In the genomic region with DNA sequence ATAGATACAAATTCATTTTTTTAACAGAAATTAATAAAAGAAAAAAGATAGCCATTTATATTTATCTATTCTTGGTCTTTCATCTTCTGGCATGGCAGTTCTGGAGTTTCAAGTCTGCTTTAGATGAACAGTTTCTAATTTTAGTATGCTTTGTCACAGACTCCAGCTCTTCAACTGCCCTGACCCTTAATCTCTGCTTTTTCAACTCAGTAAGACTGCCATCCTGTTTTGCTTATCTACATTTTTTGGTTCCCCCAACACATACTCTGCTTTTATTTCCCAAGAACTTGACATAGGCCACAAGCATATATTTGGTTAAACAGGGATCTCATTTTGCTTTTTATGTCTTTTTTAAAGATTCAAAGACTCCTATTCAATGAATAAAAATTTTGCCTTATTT, we compare ENCODE assay signal across 17 cellular contexts.
"Had no signal": no experiment of that assay in that cellular context is flagged by ENCODE, and none has a peak within 500 bp of the region (broad histone marks: within the 10 kb centered on the region; RNA-seq: fewer than 3 reads in every experiment).

No MANE protein-coding gene starts in this region.

- H3K27ac ChIP-seq: hepatocyte, left ventricle myocardium inferior, prostate gland had no signal

- ATAC-seq: esophagus mucosa; right cardiac atrium; stimulated activated naive CD8-positive, alpha-beta T cell treated with anti-CD3 and anti-CD28 coated beads, Interleukin-15, Interleukin-2, amounts not matched to agents 100 U/mL and 50 U/mL, for 24 hours had no signal

- H3K9me3 ChIP-seq: left ventricle myocardium inferior, prostate gland had no signal

- H3K4me3 ChIP-seq: hepatocyte, left ventricle myocardium inferior, prostate gland had no signal

- H3K4me3 Mint-ChIP-seq: activated CD4-positive, alpha-beta T cell treated with anti-CD3 and anti-CD28 coated beads, Interleukin-2, amount 10 ng/mL, durations not matched to agents 7 days and 5 days; activated naive CD8-positive, alpha-beta T cell treated with anti-CD3 and anti-CD28 coated beads, Interleukin-2, amount 10 ng/mL, durations not matched to agents 7 days and 5 days; activated T-helper 1 cell treated with anti-CD3 and anti-CD28 coated beads, Interleukin-12 subunit alpha, Interleukin-12 subunit beta, Interleukin-2, Interleukin-4 antibody, amounts not matched to agents 30 ng/mL and 10 ng/mL and 1 ng/mL, durations not matched to agents 14 hours and 24 hours and 36 hours; memory B cell; nephron progenitor cell; T-helper 1 cell treated with Interleukin-12 subunit alpha and Interleukin-12 subunit beta and Interleukin-4 antibody, amounts not matched to agents 30 μg/mL and 1 μg/mL, for 36 hours had no signal

- H3K27me3 ChIP-seq: hepatocyte had no signal

- DNase-seq: activated CD4-positive, alpha-beta T cell treated with anti-CD3 and anti-CD28 coated beads, Interleukin-2, amount 10 ng/mL, durations not matched to agents 7 days and 5 days; activated CD8-positive, alpha-beta memory T cell treated with anti-CD3 and anti-CD28 coated beads for 24 hours; activated naive CD4-positive, alpha-beta T cell; activated naive CD8-positive, alpha-beta T cell treated with anti-CD3 and anti-CD28 coated beads, Interleukin-2, amount 10 ng/mL, durations not matched to agents 7 days and 5 days; aorta; left ventricle myocardium inferior; nephron progenitor cell; right cardiac atrium; small intestine; stimulated activated naive CD8-positive, alpha-beta T cell treated with anti-CD3 and anti-CD28 coated beads, Interleukin-15, Interleukin-2, amounts not matched to agents 100 U/mL and 50 U/mL, for 24 hours; trophoblast cell had no signal

- H3K36me3 Mint-ChIP-seq: activated naive CD8-positive, alpha-beta T cell treated with anti-CD3 and anti-CD28 coated beads, Interleukin-2, amount 10 ng/mL, durations not matched to agents 7 days and 5 days; memory B cell had no signal

- H3K4me2 ChIP-seq: hepatocyte had no signal

- H2AFZ ChIP-seq: hepatocyte had no signal

- H3K9me3 Mint-ChIP-seq: activated CD4-positive, alpha-beta T cell treated with anti-CD3 and anti-CD28 coated beads, Interleukin-2, amount 10 ng/mL, durations not matched to agents 7 days and 5 days; activated T-helper 1 cell treated with anti-CD3 and anti-CD28 coated beads, Interleukin-12 subunit alpha, Interleukin-12 subunit beta, Interleukin-2, Interleukin-4 antibody, amounts not matched to agents 30 ng/mL and 10 ng/mL and 1 ng/mL, durations not matched to agents 14 hours and 24 hours and 36 hours; memory B cell; nephron progenitor cell; T-helper 1 cell treated with Interleukin-12 subunit alpha and Interleukin-12 subunit beta and Interleukin-4 antibody, amounts not matched to agents 30 μg/mL and 1 μg/mL, for 36 hours had no signal

- H3K4me1 Mint-ChIP-seq: activated CD4-positive, alpha-beta T cell treated with anti-CD3 and anti-CD28 coated beads, Interleukin-2, amount 10 ng/mL, durations not matched to agents 7 days and 5 days; activated naive CD8-positive, alpha-beta T cell treated with anti-CD3 and anti-CD28 coated beads, Interleukin-2, amount 10 ng/mL, durations not matched to agents 7 days and 5 days; memory B cell; nephron progenitor cell had no signal

- H3K79me2 ChIP-seq: hepatocyte had no signal

- H3K4me1 ChIP-seq: left ventricle myocardium inferior, prostate gland had no signal

- H3K36me3 ChIP-seq: left ventricle myocardium inferior, prostate gland had no signal

- H3K27me3 Mint-ChIP-seq: activated CD4-positive, alpha-beta T cell treated with anti-CD3 and anti-CD28 coated beads, Interleukin-2, amount 10 ng/mL, durations not matched to agents 7 days and 5 days; activated naive CD8-positive, alpha-beta T cell treated with anti-CD3 and anti-CD28 coated beads, Interleukin-2, amount 10 ng/mL, durations not matched to agents 7 days and 5 days; memory B cell had no signal
